In the genomic region with DNA sequence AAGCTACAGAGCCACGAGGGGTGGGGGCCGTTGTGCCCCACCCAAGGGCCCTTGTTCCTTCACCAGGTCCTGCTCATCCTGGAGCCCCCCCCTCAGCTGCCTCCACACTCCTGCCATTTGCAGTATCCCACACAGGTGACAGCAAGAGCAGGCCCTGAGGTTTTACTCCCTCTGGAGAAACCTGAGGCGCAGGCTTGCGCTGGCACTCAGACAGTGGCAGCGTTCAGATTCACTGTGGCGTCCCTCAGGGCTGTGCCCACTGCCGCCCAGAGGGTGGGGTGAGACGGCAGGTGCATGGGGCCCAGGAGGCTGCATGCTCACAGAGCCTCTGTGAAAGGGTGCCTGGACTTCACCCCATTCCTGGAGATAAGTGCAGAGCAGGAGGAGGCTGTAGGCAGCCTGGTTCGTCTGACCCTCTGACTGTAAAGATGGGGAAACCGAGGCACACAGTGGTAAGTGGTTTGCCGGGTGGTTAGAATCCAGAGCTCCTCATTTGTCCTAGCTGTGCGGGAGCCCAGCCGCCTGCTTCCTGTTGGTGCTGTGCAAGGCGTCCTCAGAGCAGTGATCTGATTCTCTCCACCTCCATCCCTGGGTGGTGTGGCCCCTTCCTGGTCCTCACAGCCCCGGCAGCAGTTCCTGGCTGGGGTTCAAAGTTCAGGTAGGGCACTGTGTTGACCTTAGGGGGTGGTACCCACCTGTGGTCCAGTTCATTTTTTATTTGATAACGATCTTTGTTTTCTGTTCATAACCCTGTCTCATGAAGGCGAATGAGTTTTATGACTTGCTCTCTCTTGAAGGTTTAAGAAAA, we compare ENCODE assay signal across 2 cellular contexts.
TF ChIP-seq lines count a peak whose summit lies in the region.

No MANE protein-coding gene starts in this region.

TF ChIP-seq in HCT116, 20 proteins besides CTCF, POLR2A, EP300 and RAD21 (continued from another document):
- TF ChIP-seq, protein P1, sequence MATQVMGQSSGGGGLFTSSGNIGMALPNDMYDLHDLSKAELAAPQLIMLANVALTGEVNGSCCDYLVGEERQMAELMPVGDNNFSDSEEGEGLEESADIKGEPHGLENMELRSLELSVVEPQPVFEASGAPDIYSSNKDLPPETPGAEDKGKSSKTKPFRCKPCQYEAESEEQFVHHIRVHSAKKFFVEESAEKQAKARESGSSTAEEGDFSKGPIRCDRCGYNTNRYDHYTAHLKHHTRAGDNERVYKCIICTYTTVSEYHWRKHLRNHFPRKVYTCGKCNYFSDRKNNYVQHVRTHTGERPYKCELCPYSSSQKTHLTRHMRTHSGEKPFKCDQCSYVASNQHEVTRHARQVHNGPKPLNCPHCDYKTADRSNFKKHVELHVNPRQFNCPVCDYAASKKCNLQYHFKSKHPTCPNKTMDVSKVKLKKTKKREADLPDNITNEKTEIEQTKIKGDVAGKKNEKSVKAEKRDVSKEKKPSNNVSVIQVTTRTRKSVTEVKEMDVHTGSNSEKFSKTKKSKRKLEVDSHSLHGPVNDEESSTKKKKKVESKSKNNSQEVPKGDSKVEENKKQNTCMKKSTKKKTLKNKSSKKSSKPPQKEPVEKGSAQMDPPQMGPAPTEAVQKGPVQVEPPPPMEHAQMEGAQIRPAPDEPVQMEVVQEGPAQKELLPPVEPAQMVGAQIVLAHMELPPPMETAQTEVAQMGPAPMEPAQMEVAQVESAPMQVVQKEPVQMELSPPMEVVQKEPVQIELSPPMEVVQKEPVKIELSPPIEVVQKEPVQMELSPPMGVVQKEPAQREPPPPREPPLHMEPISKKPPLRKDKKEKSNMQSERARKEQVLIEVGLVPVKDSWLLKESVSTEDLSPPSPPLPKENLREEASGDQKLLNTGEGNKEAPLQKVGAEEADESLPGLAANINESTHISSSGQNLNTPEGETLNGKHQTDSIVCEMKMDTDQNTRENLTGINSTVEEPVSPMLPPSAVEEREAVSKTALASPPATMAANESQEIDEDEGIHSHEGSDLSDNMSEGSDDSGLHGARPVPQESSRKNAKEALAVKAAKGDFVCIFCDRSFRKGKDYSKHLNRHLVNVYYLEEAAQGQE (IDR thresholded peaks at IDR 0.05; ENCODE audit: low read depth), result no peak
- TF ChIP-seq, protein P2, sequence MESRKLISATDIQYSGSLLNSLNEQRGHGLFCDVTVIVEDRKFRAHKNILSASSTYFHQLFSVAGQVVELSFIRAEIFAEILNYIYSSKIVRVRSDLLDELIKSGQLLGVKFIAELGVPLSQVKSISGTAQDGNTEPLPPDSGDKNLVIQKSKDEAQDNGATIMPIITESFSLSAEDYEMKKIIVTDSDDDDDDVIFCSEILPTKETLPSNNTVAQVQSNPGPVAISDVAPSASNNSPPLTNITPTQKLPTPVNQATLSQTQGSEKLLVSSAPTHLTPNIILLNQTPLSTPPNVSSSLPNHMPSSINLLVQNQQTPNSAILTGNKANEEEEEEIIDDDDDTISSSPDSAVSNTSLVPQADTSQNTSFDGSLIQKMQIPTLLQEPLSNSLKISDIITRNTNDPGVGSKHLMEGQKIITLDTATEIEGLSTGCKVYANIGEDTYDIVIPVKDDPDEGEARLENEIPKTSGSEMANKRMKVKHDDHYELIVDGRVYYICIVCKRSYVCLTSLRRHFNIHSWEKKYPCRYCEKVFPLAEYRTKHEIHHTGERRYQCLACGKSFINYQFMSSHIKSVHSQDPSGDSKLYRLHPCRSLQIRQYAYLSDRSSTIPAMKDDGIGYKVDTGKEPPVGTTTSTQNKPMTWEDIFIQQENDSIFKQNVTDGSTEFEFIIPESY (IDR thresholded peaks at IDR 0.05; ENCODE audit: extremely low read depth, insufficient replicate concordance, low read length), result no peak
- TF ChIP-seq FOSL1 (IDR thresholded peaks at IDR 0.05; ENCODE audit: low read depth) (no peak), ZFX (IDR thresholded peaks at IDR 0.05) (no peak), SRF (IDR thresholded peaks at IDR 0.05; ENCODE audit: low read depth) (no peak), CEBPB (IDR thresholded peaks at IDR 0.05; ENCODE audit: low read depth) (no peak), EZH2 (IDR thresholded peaks at IDR 0.05) (no peak), YY1 (IDR thresholded peaks at IDR 0.05; ENCODE audit: extremely low read depth, insufficient replicate concordance, low read depth, low read length) (no peak), SP1 (IDR thresholded peaks at IDR 0.05; ENCODE audit: low read depth) (no peak)
- TF ChIP-seq, protein P3, sequence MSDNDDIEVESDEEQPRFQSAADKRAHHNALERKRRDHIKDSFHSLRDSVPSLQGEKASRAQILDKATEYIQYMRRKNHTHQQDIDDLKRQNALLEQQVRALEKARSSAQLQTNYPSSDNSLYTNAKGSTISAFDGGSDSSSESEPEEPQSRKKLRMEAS (IDR thresholded peaks at IDR 0.05), result no peak
- TF ChIP-seq, protein P4, sequence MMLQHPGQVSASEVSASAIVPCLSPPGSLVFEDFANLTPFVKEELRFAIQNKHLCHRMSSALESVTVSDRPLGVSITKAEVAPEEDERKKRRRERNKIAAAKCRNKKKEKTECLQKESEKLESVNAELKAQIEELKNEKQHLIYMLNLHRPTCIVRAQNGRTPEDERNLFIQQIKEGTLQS (IDR thresholded peaks at IDR 0.05), result no peak

TF ChIP-seq in neural cell, 6 proteins besides CTCF, POLR2A, EP300 and RAD21:
- TF ChIP-seq, protein P1 (IDR thresholded peaks at IDR 0.05; ENCODE audit: borderline replicate concordance), result no peak
- TF ChIP-seq EZH2 (IDR thresholded peaks at IDR 0.05; ENCODE audit: borderline replicate concordance, insufficient read depth, low read length, poor library complexity, severe bottlenecking) (no peak), POLR2AphosphoS5 (IDR thresholded peaks at IDR 0.05) (no peak), MXI1 (conservative IDR thresholded peaks at IDR 0.05; ENCODE audit: poor library complexity, severe bottlenecking) (no peak), TAF1 (IDR thresholded peaks at IDR 0.05; ENCODE audit: low read depth) (no peak), SMC3 (conservative IDR thresholded peaks at IDR 0.05; ENCODE audit: poor library complexity) (no peak)
